In genomic region chr19:32178841-32179410, GRCh38 we compare ENCODE assay signal across 27 cellular contexts.
"Had no signal": no experiment of that assay in that cellular context is flagged by ENCODE, and none has a peak within 500 bp of the region (broad histone marks: within the 10 kb centered on the region; RNA-seq: fewer than 3 reads in every experiment).

No MANE protein-coding gene starts in this region.

- H3K9me3 ChIP-seq: heart right ventricle, spleen, testis, transverse colon had no signal

- H3K4me3 Mint-ChIP-seq: activated CD4-positive, alpha-beta memory T cell treated with anti-CD3 and anti-CD28 coated beads for 36 hours; activated CD4-positive, alpha-beta T cell treated with anti-CD3 and anti-CD28 coated beads, Interleukin-2, amount 10 ng/mL, durations not matched to agents 24 days and 14 days; activated T-cell treated with anti-CD3 and anti-CD28 coated beads, Interleukin-2, amount 50 U/mL, for 4 hours; activated T-helper 17 cell treated with anti-CD3 and anti-CD28 coated beads, Interleukin-2, amount 50 U/mL, for 72 hours; mesothelial cell of epicardium; naive thymus-derived CD4-positive, alpha-beta T cell; neural crest cell; T-helper 17 cell had no signal

- DNase-seq: activated CD4-positive, alpha-beta memory T cell treated with anti-CD3 and anti-CD28 coated beads for 36 hours; activated CD4-positive, alpha-beta T cell treated with anti-CD3 and anti-CD28 coated beads, Interleukin-2, amount 10 ng/mL, durations not matched to agents 24 days and 14 days; activated CD4-positive, CD25-positive, alpha-beta regulatory T cell treated with anti-CD3 and anti-CD28 coated beads, Interleukin-2, amount 50 U/mL, for 72 hours; activated gamma-delta T cell treated with Interleukin-2 at 50 U/mL for 16 hours; activated naive CD4-positive, alpha-beta T cell treated with anti-CD3 and anti-CD28 coated beads, Interleukin-2, amount 50 U/mL, for 16 hours; activated T-cell treated with anti-CD3 and anti-CD28 coated beads, Interleukin-2, amount 50 U/mL, for 4 hours; amniotic stem cell; brain microvascular endothelial cell; cortex of kidney; foreskin melanocyte; heart right ventricle; left ventricle myocardium superior; naive thymus-derived CD4-positive, alpha-beta T cell; posterior cingulate gyrus; right cardiac atrium; spleen; stimulated activated CD4-positive, alpha-beta T cell treated with anti-CD3 and anti-CD28 coated beads, Interleukin-2, amount 100 ng/mL, for 48 hours; stimulated activated naive CD8-positive, alpha-beta T cell treated with anti-CD3 and anti-CD28 coated beads, Interleukin-15, Interleukin-2, amounts not matched to agents 100 U/mL and 50 U/mL, for 24 hours; T-helper 17 cell; T1000; testis; transverse colon; WERI-Rb-1 had no signal

- H3K27me3 Mint-ChIP-seq: activated CD4-positive, alpha-beta T cell treated with anti-CD3 and anti-CD28 coated beads, Interleukin-2, amount 10 ng/mL, durations not matched to agents 24 days and 14 days had no signal

- ATAC-seq: activated T-cell treated with anti-CD3 and anti-CD28 coated beads, Interleukin-2, amount 50 U/mL, for 4 hours; activated T-helper 17 cell treated with anti-CD3 and anti-CD28 coated beads, Interleukin-2, amount 50 U/mL, for 72 hours; esophagus mucosa; heart right ventricle; left ventricle myocardium superior; naive thymus-derived CD4-positive, alpha-beta T cell; right cardiac atrium; stimulated activated naive CD8-positive, alpha-beta T cell treated with anti-CD3 and anti-CD28 coated beads, Interleukin-15, Interleukin-2, amounts not matched to agents 100 U/mL and 50 U/mL, for 24 hours; T-helper 17 cell had no signal

- H3K9me3 Mint-ChIP-seq: activated CD4-positive, alpha-beta memory T cell treated with anti-CD3 and anti-CD28 coated beads for 36 hours; activated CD4-positive, alpha-beta T cell treated with anti-CD3 and anti-CD28 coated beads, Interleukin-2, amount 10 ng/mL, durations not matched to agents 24 days and 14 days; activated T-cell treated with anti-CD3 and anti-CD28 coated beads, Interleukin-2, amount 50 U/mL, for 4 hours; activated T-helper 17 cell treated with anti-CD3 and anti-CD28 coated beads, Interleukin-2, amount 50 U/mL, for 72 hours; mesothelial cell of epicardium; neural crest cell had no signal

- H3K27me3 ChIP-seq: brain microvascular endothelial cell, spleen, testis, transverse colon had no signal

- H3K27ac ChIP-seq: brain microvascular endothelial cell, heart right ventricle, spleen, testis, transverse colon, WERI-Rb-1 had no signal

- H3K36me3 ChIP-seq: brain microvascular endothelial cell, heart right ventricle, spleen, transverse colon, WERI-Rb-1 had no signal

- H3K27ac Mint-ChIP-seq: activated CD4-positive, alpha-beta memory T cell treated with anti-CD3 and anti-CD28 coated beads for 36 hours; activated CD4-positive, alpha-beta T cell treated with anti-CD3 and anti-CD28 coated beads, Interleukin-2, amount 10 ng/mL, durations not matched to agents 24 days and 14 days; activated T-helper 17 cell treated with anti-CD3 and anti-CD28 coated beads, Interleukin-2, amount 50 U/mL, for 72 hours; mesothelial cell of epicardium; naive thymus-derived CD4-positive, alpha-beta T cell; T-helper 17 cell had no signal

- H3K36me3 Mint-ChIP-seq: activated CD4-positive, alpha-beta memory T cell treated with anti-CD3 and anti-CD28 coated beads for 36 hours; mesothelial cell of epicardium; naive thymus-derived CD4-positive, alpha-beta T cell had no signal

- H3K4me1 Mint-ChIP-seq: activated CD4-positive, alpha-beta T cell treated with anti-CD3 and anti-CD28 coated beads, Interleukin-2, amount 10 ng/mL, durations not matched to agents 24 days and 14 days; activated T-helper 17 cell treated with anti-CD3 and anti-CD28 coated beads, Interleukin-2, amount 50 U/mL, for 72 hours; naive thymus-derived CD4-positive, alpha-beta T cell; neural crest cell; T-helper 17 cell had no signal

- H3K4me3 ChIP-seq: heart right ventricle, spleen, testis, transverse colon had no signal

- H3K4me1 ChIP-seq: heart right ventricle, spleen, testis, transverse colon had no signal
